1 cellular context compared by ENCODE assay signal in genomic region chr17:47989159-47989558, GRCh38.
TF ChIP-seq lines count a peak whose summit lies in the region.

No MANE protein-coding gene starts in this region.

TF ChIP-seq in K562, 482 proteins besides CTCF, POLR2A, EP300 and RAD21:
- TF ChIP-seq KDM1A (IDR thresholded peaks at IDR 0.05) (peak; percentile 65 to 77), MEIS2 (IDR thresholded peaks at IDR 0.05; ENCODE audit: partially characterized antibody) (peak; percentile 70), KDM4B (IDR thresholded peaks at IDR 0.05; ENCODE audit: borderline replicate concordance in 2 of 2, low read depth in 1 of 2) (no peak), PKNOX1 (IDR thresholded peaks at IDR 0.05) (peak; percentile 46), PBX2 (CRISPR knock-in tag; IDR thresholded peaks at IDR 0.05; ENCODE audit: low read depth) (no peak), PBX2 (tag; conservative IDR thresholded peaks at IDR 0.05; ENCODE audit: low read depth) (peak; percentile 78), RCOR1 (IDR thresholded peaks at IDR 0.05; ENCODE audit: borderline replicate concordance in 1 of 2, low read depth in 2 of 2, low read length in 2 of 2) (0 out of 4 replicates have a peak, but pooled peaks of 1 of the 2 experiments have one; percentile 40), SRSF9 (IDR thresholded peaks at IDR 0.05; ENCODE audit: borderline replicate concordance, low read depth, low read length) (no peak)
